In genomic region chr9:114258218-114258617, GRCh38 we compare ENCODE assay signal across 8 cellular contexts.
"Had no signal": no experiment of that assay in that cellular context is flagged by ENCODE, and none has a peak within 500 bp of the region (broad histone marks: within the 10 kb centered on the region; RNA-seq: fewer than 3 reads in every experiment).

No MANE protein-coding gene starts in this region.

- H3K9me3 ChIP-seq: HAP-1 had no signal

- H3K36me3 ChIP-seq: HAP-1 had no signal

- H3K4me1 ChIP-seq: HAP-1 had no signal

- H3K4me3 Mint-ChIP-seq: HFFc6, IgD-negative memory B cell had no signal

- H2AFZ ChIP-seq: GM23248 had no signal

- H3K9ac ChIP-seq: GM23248 had no signal

- H3K27ac ChIP-seq: GM23248, HL-60 had no signal

- ATAC-seq: HCT116 had no signal

- H3K9me3 Mint-ChIP-seq: HFFc6, IgD-negative memory B cell had no signal

- H3K27me3 Mint-ChIP-seq: IgD-negative memory B cell had no signal

- H3K36me3 Mint-ChIP-seq: IgD-negative memory B cell had no signal

- H3K27ac Mint-ChIP-seq: HFFc6, IgD-negative memory B cell had no signal

- H3K4me3 ChIP-seq: GM23248, HAP-1 had no signal

- DNase-seq: GM23248, GOT3, H7, HFFc6 had no signal

- H3K4me1 Mint-ChIP-seq: IgD-negative memory B cell had no signal
